Comparison of ENCODE assay signal across 1 cellular context in the genomic region with DNA sequence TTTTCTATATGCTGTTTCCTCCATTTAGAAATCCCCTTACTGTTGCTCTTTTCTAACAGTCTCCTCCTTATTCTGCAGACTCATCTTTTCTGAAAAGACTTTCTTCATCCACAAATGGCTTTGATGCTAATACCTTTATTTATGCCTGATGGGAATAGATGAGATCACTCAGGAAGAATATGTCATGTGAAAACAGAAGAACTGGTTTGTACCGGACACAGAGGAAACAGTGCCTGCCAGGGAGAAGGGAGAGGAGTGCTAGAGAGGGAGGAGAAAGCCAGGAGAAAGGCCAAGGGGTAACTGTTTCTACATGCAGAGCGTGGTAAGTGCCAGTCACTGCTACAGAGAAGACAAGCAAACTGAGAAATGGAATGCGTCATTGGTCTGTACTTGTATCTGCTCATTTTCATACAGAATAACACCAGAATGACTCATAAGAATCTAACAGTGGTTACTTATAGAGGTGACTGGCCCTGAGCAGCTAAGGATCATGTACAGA.
TF ChIP-seq lines count a peak whose summit lies in the region.

No MANE protein-coding gene starts in this region.

TF ChIP-seq in endothelial cell of umbilical vein, 7 proteins besides CTCF, POLR2A, EP300 and RAD21:
- TF ChIP-seq JUN (IDR thresholded peaks at IDR 0.05; ENCODE audit: borderline replicate concordance, insufficient read depth, insufficient read length, low read depth), result peak; percentile 88
- TF ChIP-seq, protein P1, sequence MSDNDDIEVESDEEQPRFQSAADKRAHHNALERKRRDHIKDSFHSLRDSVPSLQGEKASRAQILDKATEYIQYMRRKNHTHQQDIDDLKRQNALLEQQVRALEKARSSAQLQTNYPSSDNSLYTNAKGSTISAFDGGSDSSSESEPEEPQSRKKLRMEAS (IDR thresholded peaks at IDR 0.05; ENCODE audit: insufficient read depth, insufficient read length), result no peak
- TF ChIP-seq GATA2 (IDR thresholded peaks at IDR 0.05; ENCODE audit: insufficient read depth, insufficient read length, low read depth, low read length), result peak; percentile 5
- TF ChIP-seq FOS (IDR thresholded peaks at IDR 0.05; ENCODE audit: borderline replicate concordance, insufficient read depth, low read length), result peak; percentile 92
- no peak for TF ChIP-seq MYC (IDR thresholded peaks at IDR 0.05; ENCODE audit: low read depth, low read length)
- peak; percentile 75 for TF ChIP-seq POLR2AphosphoS5 (IDR thresholded peaks at IDR 0.05; ENCODE audit: insufficient read depth, low read depth, low read length)
